Comparison of ENCODE assay signal across 1 cellular context in the genomic region with DNA sequence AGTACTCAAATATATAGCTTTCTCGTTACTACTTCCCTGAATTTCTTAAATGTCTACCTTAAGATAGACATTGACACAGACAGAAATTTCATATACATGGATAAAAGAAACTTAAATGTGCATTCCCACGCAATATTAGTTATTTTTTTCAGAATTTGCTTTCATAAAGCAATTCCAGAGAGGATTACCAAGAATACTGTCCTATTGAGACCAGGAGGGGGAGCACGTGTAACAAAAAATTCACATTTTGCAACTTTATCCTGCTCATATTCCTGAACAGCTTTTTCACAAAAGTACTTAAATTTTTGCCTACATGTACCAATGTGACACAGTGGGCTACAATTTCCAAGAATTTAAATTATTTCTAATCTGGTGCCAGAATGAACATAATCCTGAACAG.
TF ChIP-seq lines count a peak whose summit lies in the region.

No MANE protein-coding gene starts in this region.

TF ChIP-seq in liver, 16 proteins besides CTCF, POLR2A, EP300 and RAD21 (continued from another document):
- TF ChIP-seq REST (IDR thresholded peaks at IDR 0.05) (no peak), SP1 (IDR thresholded peaks at IDR 0.05) (no peak), ATF3 (IDR thresholded peaks at IDR 0.05) (no peak), EGR1 (IDR thresholded peaks at IDR 0.05; ENCODE audit: low read depth in 2 of 2) (no peak), FOXA1 (IDR thresholded peaks at IDR 0.05) (no peak), FOXA2 (IDR thresholded peaks at IDR 0.05) (no peak), NR2F2 (IDR thresholded peaks at IDR 0.05) (no peak), YY1 (IDR thresholded peaks at IDR 0.05) (no peak), HNF4A (conservative IDR thresholded peaks at IDR 0.05) (no peak), MAX (IDR thresholded peaks at IDR 0.05) (no peak), RXRA (IDR thresholded peaks at IDR 0.05) (no peak), HNF4G (IDR thresholded peaks at IDR 0.05) (no peak), JUND (IDR thresholded peaks at IDR 0.05) (no peak), TAF1 (conservative IDR thresholded peaks at IDR 0.05) (no peak)
- TF ChIP-seq, protein P1, sequence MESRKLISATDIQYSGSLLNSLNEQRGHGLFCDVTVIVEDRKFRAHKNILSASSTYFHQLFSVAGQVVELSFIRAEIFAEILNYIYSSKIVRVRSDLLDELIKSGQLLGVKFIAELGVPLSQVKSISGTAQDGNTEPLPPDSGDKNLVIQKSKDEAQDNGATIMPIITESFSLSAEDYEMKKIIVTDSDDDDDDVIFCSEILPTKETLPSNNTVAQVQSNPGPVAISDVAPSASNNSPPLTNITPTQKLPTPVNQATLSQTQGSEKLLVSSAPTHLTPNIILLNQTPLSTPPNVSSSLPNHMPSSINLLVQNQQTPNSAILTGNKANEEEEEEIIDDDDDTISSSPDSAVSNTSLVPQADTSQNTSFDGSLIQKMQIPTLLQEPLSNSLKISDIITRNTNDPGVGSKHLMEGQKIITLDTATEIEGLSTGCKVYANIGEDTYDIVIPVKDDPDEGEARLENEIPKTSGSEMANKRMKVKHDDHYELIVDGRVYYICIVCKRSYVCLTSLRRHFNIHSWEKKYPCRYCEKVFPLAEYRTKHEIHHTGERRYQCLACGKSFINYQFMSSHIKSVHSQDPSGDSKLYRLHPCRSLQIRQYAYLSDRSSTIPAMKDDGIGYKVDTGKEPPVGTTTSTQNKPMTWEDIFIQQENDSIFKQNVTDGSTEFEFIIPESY (IDR thresholded peaks at IDR 0.05), result no peak
